In genomic region chr1:247110627-247111258, GRCh38 we compare ENCODE assay signal across 9 cellular contexts. TPM values are rescaled to one million over a fixed set of nuclear protein-coding genes. Genes with fewer than 3 reads are reported as not detected.
DNase-seq lines count a peak whose midpoint lies in the region; ATAC-seq, FAIRE-seq and TF ChIP-seq lines count a peak whose summit lies in the region.
"Had no signal": no experiment of that assay in that cellular context is flagged by ENCODE, and none has a peak within 500 bp of the region (broad histone marks: within the 10 kb centered on the region; RNA-seq: fewer than 3 reads in every experiment).

No MANE protein-coding gene starts in this region.

- H3K4me1 ChIP-seq in GM12878 (ENCODE audit: control insufficient read depth, insufficient read depth, low read length) (no peaks in the 10 kb centered on the region), liver (ENCODE audit: control insufficient read depth in 4 of 4, insufficient read depth in 4 of 4, low read length in 3 of 4) (peaks cover 0 to 24% (median 17%) of the 10 kb centered on the region in 4 donors)

- no TSS peak for BruUV-seq in GM12878 (replicated peaks; lab: Mats Ljungman, UMichigan)

- no peak overlapping the region for H2AFZ ChIP-seq in GM12878 (ENCODE audit: control insufficient read depth, low read depth, low read length)

- H3K4me2 ChIP-seq in GM12878 (ENCODE audit: control insufficient read depth, insufficient read depth), result 0 out of 2 replicates have a peak overlapping the region, but pooled peaks have one; percentile 30

- no peak for FAIRE-seq in GM12878 (lab: Jason Lieb, UNC)
- FAIRE-seq: TTC549 had no signal

- H3K79me2 ChIP-seq in GM12878 (ENCODE audit: control insufficient read depth, insufficient read depth, low read length), result no peaks in the 10 kb centered on the region

- POLR2A ChIA-PET in activated CD4-positive, alpha-beta T cell treated with anti-CD3 and anti-CD28 coated beads for 36 hours (lab: Charles Lee), result interaction anchor here (0.6 kb wide), 1 partner anchor 34 kb away, joined by 5 read pairs; no protein-coding TSS in a partner anchor
- POLR2A ChIA-PET in GM12878 (lab: Charles Lee), result no interaction called here

- TF ChIP-seq EP300 in GM12878 (IDR thresholded peaks at IDR 0.05; ENCODE audit: borderline replicate concordance in 1 of 2, control insufficient read depth in 1 of 2, low read depth in 2 of 2, low read length in 2 of 2), result no peak

- H3K9me3 Mint-ChIP-seq in activated CD4-positive, alpha-beta T cell treated with anti-CD3 and anti-CD28 coated beads for 36 hours (ENCODE audit: low read depth), result no peaks in the 10 kb centered on the region

- H4K20me1 ChIP-seq in GM12878 (ENCODE audit: control insufficient read depth, insufficient read depth), result no peaks in the 10 kb centered on the region

- RAD21 ChIA-PET in GM12878 (lab: Charles Lee; ENCODE audit: unreplicated experiment), result no interaction called here

- no peak overlapping the region for H3K4me3 ChIP-seq in GM12878
- peak overlapping the region in 2 of 3 donors; percentile 50 to 92 for H3K4me3 ChIP-seq in liver (ENCODE audit: low read depth in 1 of 3, low read length in 3 of 3)

- no peak overlapping the region for H3K27ac ChIP-seq in GM12878 (ENCODE audit: control insufficient read depth, insufficient read depth)
- H3K27ac ChIP-seq in liver (ENCODE audit: low read depth in 1 of 2, low read length in 2 of 2), result no peak overlapping the region

- in situ Hi-C loops in GM12878 (cut with MboI), result no loop called here

- H3K9ac ChIP-seq in GM12878 (ENCODE audit: control insufficient read depth, insufficient read depth, low read length), result no peak overlapping the region
- peak overlapping the region in 1 of 2 donors; percentile 47 for H3K9ac ChIP-seq in liver (ENCODE audit: low read depth in 1 of 2, low read length in 2 of 2)

- TF ChIP-seq RAD21 in GM12878 (IDR thresholded peaks at IDR 0.05; ENCODE audit: insufficient read depth, low read depth, low read length) (no peak), liver (IDR thresholded peaks at IDR 0.05) (no peak)

- SMC1A ChIA-PET in GM12878 (lab: Charles Lee; ENCODE audit: uncharacterized antibody, unreplicated experiment), result no interaction called here

- CTCF ChIA-PET in activated CD4-positive, alpha-beta T cell treated with anti-CD3 and anti-CD28 coated beads for 36 hours (lab: Charles Lee), result no interaction called here
- CTCF ChIA-PET in GM12878 (lab: Yijun Ruan, JAX), result no interaction called here

- peaks cover 1 to 5% of the 10 kb centered on the region in 2 experiments; a peak in 3 of 4 replicates for H3K27me3 ChIP-seq in GM12878 (replicated peaks in 1 of 2; ENCODE audit: control insufficient read depth in 2 of 2, insufficient read depth in 2 of 2, low read length in 1 of 2)
- no peaks in the 10 kb centered on the region for H3K27me3 ChIP-seq in liver (ENCODE audit: control insufficient read depth in 4 of 4, insufficient read depth in 4 of 4, low read length in 3 of 4)

- H3K36me3 ChIP-seq in GM12878 (ENCODE audit: control insufficient read depth in 2 of 2, insufficient read depth in 2 of 2, low read length in 1 of 2) (no peaks in the 10 kb centered on the region), liver (ENCODE audit: control insufficient read depth in 4 of 4, insufficient read depth in 3 of 4, low read depth in 1 of 4, low read length in 3 of 4) (no peaks in the 10 kb centered on the region)

- WGBS in GM12878 (ENCODE audit: insufficient coverage, insufficient replicate concordance, low lambda C conversion rate, missing lambda C conversion rate), result 31% methylated on average over 25 of the region's 30 CpGs
- 25% methylated on average over 30 of the region's 30 CpGs for WGBS in liver

- peaks cover 4% of the 10 kb centered on the region for H3K9me3 ChIP-seq in GM12878 (replicated peaks; ENCODE audit: control insufficient read depth, insufficient read depth, low read length)
- H3K9me3 ChIP-seq in liver (ENCODE audit: control insufficient read depth in 4 of 4, low read length in 3 of 4), result peaks cover 0 to 2% (median 0%) of the 10 kb centered on the region in 4 donors

- DNase-seq in activated CD4-positive, alpha-beta T cell treated with anti-CD3 and anti-CD28 coated beads for 36 hours, result peak; percentile 73
- no peak for DNase-seq in activated CD4-positive, alpha-beta T cell treated with anti-CD3 and anti-CD28 coated beads for 1 hour
- no peak for DNase-seq in GM12878 (ENCODE audit: low read depth, low spot score)
- peak in 2 of 3 experiments; percentile 16 to 26 for DNase-seq in stimulated activated CD4-positive, alpha-beta T cell treated with anti-CD3 and anti-CD28 coated beads, TNF-alpha, amount 100 ng/mL, for 4 hours (ENCODE audit: low read depth in 3 of 3)
- DNase-seq in GF-D8 (lab: John Stamatoyannopoulos, UW), result no peak
- DNase-seq in NOMO-1 treated with dmso at 0.1 percent for 144 hours (lab: John Stamatoyannopoulos, UW; ENCODE audit: unreplicated experiment), result no peak

- peak; percentile 71 for ATAC-seq in activated CD4-positive, alpha-beta T cell treated with anti-CD3 and anti-CD28 coated beads for 36 hours
- no peak for ATAC-seq in GM12878
- no peak for ATAC-seq in HG03442 (IDR thresholded peaks at IDR 0.05; ENCODE audit: unreplicated experiment)

- intact Hi-C loops in activated CD4-positive, alpha-beta T cell treated with anti-CD3 and anti-CD28 coated beads for 36 hours (cut with DNase I, micrococcal nuclease), result no loop called here
- intact Hi-C loops in GM12878 (cut with micrococcal nuclease; ENCODE audit: unreplicated experiment), result no loop called here

- TF ChIP-seq CTCF in GM12878 (IDR thresholded peaks at IDR 0.05 in 2 of 3, conservative IDR thresholded peaks at IDR 0.05 in 1 of 3; ENCODE audit: control insufficient read depth in 2 of 3, extremely low read depth in 1 of 3, insufficient read depth in 1 of 3, low read depth in 3 of 3, low read length in 3 of 3), result no peak
- no peak for TF ChIP-seq CTCF in liver (IDR thresholded peaks at IDR 0.05; ENCODE audit: low read depth, low read length, missing input control)

- no peak overlapping the region for H3K27ac Mint-ChIP-seq in activated CD4-positive, alpha-beta T cell treated with anti-CD3 and anti-CD28 coated beads for 36 hours

- H3K36me3 Mint-ChIP-seq in activated CD4-positive, alpha-beta T cell treated with anti-CD3 and anti-CD28 coated beads for 36 hours (ENCODE audit: low read depth), result no peaks in the 10 kb centered on the region

- H3K27me3 Mint-ChIP-seq in activated CD4-positive, alpha-beta T cell treated with anti-CD3 and anti-CD28 coated beads for 36 hours, result peaks cover 31% of the 10 kb centered on the region

- peak overlapping the region; percentile 61 for H3K4me3 Mint-ChIP-seq in activated CD4-positive, alpha-beta T cell treated with anti-CD3 and anti-CD28 coated beads for 36 hours

- H3K4me1 Mint-ChIP-seq in activated CD4-positive, alpha-beta T cell treated with anti-CD3 and anti-CD28 coated beads for 36 hours, result peaks cover 9% of the 10 kb centered on the region

- no peak for TF ChIP-seq POLR2A in GM12878 (IDR thresholded peaks at IDR 0.05; ENCODE audit: low read depth, low read length)

TF ChIP-seq in GM12878, 131 proteins besides CTCF, POLR2A, EP300 and RAD21 (continues in another document):
- TF ChIP-seq MTA3 (IDR thresholded peaks at IDR 0.05; ENCODE audit: borderline replicate concordance, low read length), result no peak
- no peak for TF ChIP-seq MXI1 (IDR thresholded peaks at IDR 0.05; ENCODE audit: low read depth, low read length)

TF ChIP-seq in liver, 16 proteins besides CTCF, POLR2A, EP300 and RAD21 (continues in another document):
- TF ChIP-seq HNF4A (conservative IDR thresholded peaks at IDR 0.05), result no peak
- TF ChIP-seq RXRA (IDR thresholded peaks at IDR 0.05), result no peak
- no peak for TF ChIP-seq GABPA (IDR thresholded peaks at IDR 0.05 in 1 of 2, conservative IDR thresholded peaks at IDR 0.05 in 1 of 2)

RNA-seq across cellular contexts. Expression of gene ZNF669, which starts 6.6 kb away (rescaled TPM):
- total RNA-seq in activated CD4-positive, alpha-beta T cell treated with anti-CD3 and anti-CD28 coated beads for 36 hours, result 1 to 10 TPM; 6.9 to 8.8 TPM
- total RNA-seq in GM12878 (2013; cell fraction: nucleolus; rRNA removed), result 15.3 and 18.1 TPM in 2 replicates
- total RNA-seq in GM12878 (2014; rRNA removed) (9.5 and 10.7 TPM in 2 replicates), GM12878 (2014; rRNA removed; fragmentation: Illumina TruSeq; extraction: Trizol) (10.9 and 11.1 TPM in 2 replicates), GM12878 (2021) (5.8 and 5.9 TPM in 2 replicates), liver (1 to 10 TPM; 2.3 to 4.2 TPM)
- polyA plus RNA-seq in GM12878 (2011; ENCODE audit: low read depth), result 4.9 TPM
- polyA plus RNA-seq in GM12878 (2011; rRNA removed) (4.8 and 7.1 TPM in 2 replicates), GM12878 (2014; fragmentation: Illumina TruSeq; extraction: Trizol) (8.0 and 9.3 TPM in 2 replicates), GM12878 (2014; fragmentation: Nextera tagmentation; extraction: Ambion mirVana) (1 to 10 TPM; 5.2 to 5.6 TPM), GM12878 (2014; rRNA removed) (3.5 and 6.5 TPM in 2 replicates), GM12878 (2016; fragmentation: Nextera tagmentation; extraction: Ambion mirVana) (1 to 10 TPM; 4.9 to 5.1 TPM), liver (1 to 10 TPM; 1.2 to 2.2 TPM)
- polyA plus RNA-seq in GM12878 (2011; cell fraction: cytosol; rRNA removed), result 2.6 and 3.2 TPM in 2 replicates
- polyA plus RNA-seq in GM12878 (2011; cell fraction: nucleus; rRNA removed), result 2.2 and 2.6 TPM in 2 replicates
- polyA plus RNA-seq in GM12878 (2012), result 4.3 and 5.4 TPM in 2 replicates
- polyA minus RNA-seq in GM12878 (2011; rRNA and poly(A)+ RNA removed), result 4.1 and 7.2 TPM in 2 replicates
- 2.1 and 2.5 TPM in 2 replicates for polyA minus RNA-seq in GM12878 (2011; cell fraction: cytosol; rRNA and poly(A)+ RNA removed)
- polyA minus RNA-seq in GM12878 (2011; cell fraction: nucleus; rRNA and poly(A)+ RNA removed), result 4.4 and 7.1 TPM in 2 replicates

RNA-seq across cellular contexts. Expression of gene ZNF670, which starts 32.1 kb away (rescaled TPM):
- 1 to 10 TPM; 4.3 to 4.9 TPM for total RNA-seq in activated CD4-positive, alpha-beta T cell treated with anti-CD3 and anti-CD28 coated beads for 36 hours
- 7.0 and 8.7 TPM in 2 replicates for total RNA-seq in GM12878 (2013; cell fraction: nucleolus; rRNA removed)
- total RNA-seq in GM12878 (2014; rRNA removed), result 4.9 TPM in 2 replicates
- total RNA-seq in GM12878 (2014; rRNA removed; fragmentation: Illumina TruSeq; extraction: Trizol), result 6.0 and 6.5 TPM in 2 replicates
- total RNA-seq in GM12878 (2021), result 2.0 and 3.0 TPM in 2 replicates
- polyA plus RNA-seq in GM12878 (2011; ENCODE audit: low read depth), result 1.3 TPM
- polyA plus RNA-seq in GM12878 (2011; rRNA removed), result 3.7 and 6.6 TPM in 2 replicates
- polyA plus RNA-seq in GM12878 (2011; cell fraction: cytosol; rRNA removed), result 1.2 and 1.5 TPM in 2 replicates
- polyA plus RNA-seq in GM12878 (2011; cell fraction: nucleus; rRNA removed), result 1.4 and 1.8 TPM in 2 replicates
- 2.7 and 3.3 TPM in 2 replicates for polyA plus RNA-seq in GM12878 (2012)
- 5.2 and 6.7 TPM in 2 replicates for polyA plus RNA-seq in GM12878 (2014; fragmentation: Illumina TruSeq; extraction: Trizol)
- polyA plus RNA-seq in GM12878 (2014; fragmentation: Nextera tagmentation; extraction: Ambion mirVana), result 1 to 10 TPM; 5.3 to 7.4 TPM
- 2.2 and 3.2 TPM in 2 replicates for polyA plus RNA-seq in GM12878 (2014; rRNA removed)
- 1 to 10 TPM; 7.9 to 9.0 TPM for polyA plus RNA-seq in GM12878 (2016; fragmentation: Nextera tagmentation; extraction: Ambion mirVana)
- 2.3 and 3.0 TPM in 2 replicates for polyA minus RNA-seq in GM12878 (2011; rRNA and poly(A)+ RNA removed)
- 1.1 and 1.3 TPM in 2 replicates for polyA minus RNA-seq in GM12878 (2011; cell fraction: cytosol; rRNA and poly(A)+ RNA removed)
- polyA minus RNA-seq in GM12878 (2011; cell fraction: nucleus; rRNA and poly(A)+ RNA removed), result 0.97 and 2.2 TPM in 2 replicates
- total RNA-seq in liver, result 1 to 10 TPM; 1.6 to 2.3 TPM
- 1 to 10 TPM in 1 of 2 donors, under 1 TPM in 1; 0.74 to 1.3 TPM for polyA plus RNA-seq in liver

Comparison
In these comparisons a context has a peak if more than half of its experiments do, and no peak if none do; other contexts are left out.
1. DNase-seq: peak in activated CD4-positive, alpha-beta T cell treated with anti-CD3 and anti-CD28 coated beads for 36 hours (single experiment) and stimulated activated CD4-positive, alpha-beta T cell treated with anti-CD3 and anti-CD28 coated beads, TNF-alpha, amount 100 ng/mL, for 4 hours (2 of 3); none in activated CD4-positive, alpha-beta T cell treated with anti-CD3 and anti-CD28 coated beads for 1 hour (single experiment), GM12878 (single experiment), GF-D8 (single experiment) and NOMO-1 treated with dmso at 0.1 percent for 144 hours (single experiment).